18 cellular contexts compared by ENCODE assay signal in genomic region chr11:22190827-22191463, GRCh38. TPM values are rescaled to one million over a fixed set of nuclear protein-coding genes. Genes with fewer than 3 reads are reported as not detected.
DNase-seq lines count a peak whose midpoint lies in the region; ATAC-seq, FAIRE-seq and TF ChIP-seq lines count a peak whose summit lies in the region.
"Had no signal": no experiment of that assay in that cellular context is flagged by ENCODE, and none has a peak within 500 bp of the region (broad histone marks: within the 10 kb centered on the region; RNA-seq: fewer than 3 reads in every experiment).

No MANE protein-coding gene starts in this region.

- no peak overlapping the region for H2AK5ac ChIP-seq in trophoblast cell (ENCODE audit: low read length)

- no peak overlapping the region; the same call in 1 of the 2 replicates for H2AFZ ChIP-seq in GM12878 (ENCODE audit: control insufficient read depth, low read depth, low read length)
- no peak overlapping the region for H2AFZ ChIP-seq in trophoblast cell (ENCODE audit: insufficient read depth, low read length, poor library complexity)

- H4K20me1 ChIP-seq in GM12878 (ENCODE audit: control insufficient read depth, insufficient read depth), result no peaks in the 10 kb centered on the region

- no peak for TF ChIP-seq RAD21 in GM12878 (IDR thresholded peaks at IDR 0.05; ENCODE audit: insufficient read depth, low read depth, low read length)

- in situ Hi-C loops in GM12878 (cut with MboI), result no loop called here

- H2BK5ac ChIP-seq in trophoblast cell (ENCODE audit: low read depth, low read length, poor library complexity), result no peak overlapping the region

- H3K79me2 ChIP-seq in GM12878 (ENCODE audit: control insufficient read depth, insufficient read depth, low read length) (no peaks in the 10 kb centered on the region; the same call in none of the 2 replicates), trophoblast cell (ENCODE audit: control insufficient read depth, insufficient read depth, low read length, poor library complexity) (peaks cover 2% of the 10 kb centered on the region)

- SMC1A ChIA-PET in GM12878 (lab: Charles Lee; ENCODE audit: uncharacterized antibody, unreplicated experiment), result interaction anchor here (0.8 to 2.6 kb wide), 9 partner anchors 8 to 596 kb away, joined by 3 to 17 read pairs (median 4); no protein-coding TSS in a partner anchor

- POLR2A ChIA-PET in GM12878 (lab: Charles Lee), result no interaction called here

- H3K36me3 ChIP-seq in GM12878 (ENCODE audit: control insufficient read depth in 2 of 2, insufficient read depth in 2 of 2, low read length in 1 of 2) (no peaks in the 10 kb centered on the region), trophoblast cell (ENCODE audit: control insufficient read depth in 1 of 2, insufficient read depth in 2 of 2, low read length in 2 of 2) (no peaks in the 10 kb centered on the region)
- H3K36me3 ChIP-seq: vagina had no signal

- DNase-seq in GM12878 (ENCODE audit: low read depth, low spot score) (peak; percentile 19), trophoblast cell (no peak), right cardiac atrium (no peak), RPMI8226 (no peak), coronary artery (ENCODE audit: low spot score) (no peak)
- DNase-seq: activated CD8-positive, alpha-beta memory T cell treated with anti-CD3 and anti-CD28 coated beads, Interleukin-2, amount 10 ng/mL, durations not matched to agents 7 days and 5 days; activated gamma-delta T cell; aorta; NCI-H2029 treated with DMSO at 0.1 percent for 48 hours; NCI-H510A treated with DMSO at 0.1 percent for 48 hours; T-helper 2 cell had no signal

- no peak overlapping the region for H3K4me2 ChIP-seq in GM12878 (ENCODE audit: control insufficient read depth, insufficient read depth)
- H3K4me2 ChIP-seq in trophoblast cell (ENCODE audit: low read length), result no peak overlapping the region

- no peak overlapping the region for H4K12ac ChIP-seq in trophoblast cell (ENCODE audit: low read depth, low read length)

- intact Hi-C loops in GM12878 (cut with micrococcal nuclease; ENCODE audit: unreplicated experiment) (loop anchor here (10.0 kb wide), 1 partner anchor 594 kb away; no protein-coding TSS in a partner anchor), right cardiac atrium (cut with DNase I) (loop anchor here in 1 of 4 donors (10.0 kb wide), 1 partner anchor 64 kb away; no protein-coding TSS in a partner anchor)

- ATAC-seq in GM18517 (IDR thresholded peaks at IDR 0.05; ENCODE audit: unreplicated experiment) (peak; percentile 40), GM19467 (IDR thresholded peaks at IDR 0.05; ENCODE audit: unreplicated experiment) (peak; percentile 42), HG02884 (IDR thresholded peaks at IDR 0.05; ENCODE audit: unreplicated experiment) (peak; percentile 32), GM12878 (peak; percentile 54), right cardiac atrium (no peak)
- ATAC-seq: activated CD8-positive, alpha-beta memory T cell treated with anti-CD3 and anti-CD28 coated beads, Interleukin-2, amount 10 ng/mL, durations not matched to agents 7 days and 5 days had no signal

- no peak for FAIRE-seq in GM12878 (lab: Jason Lieb, UNC)
- FAIRE-seq: endometrium had no signal

- no peak overlapping the region for H3K23ac ChIP-seq in trophoblast cell (ENCODE audit: low read length)

- no TSS peak for BruUV-seq in GM12878 (replicated peaks; lab: Mats Ljungman, UMichigan)

- H3K9ac ChIP-seq in GM12878 (ENCODE audit: control insufficient read depth, insufficient read depth, low read length) (no peak overlapping the region), trophoblast cell (ENCODE audit: low read length) (no peak overlapping the region)

- H3K18ac ChIP-seq in trophoblast cell (ENCODE audit: low read length), result no peak overlapping the region

- no peak overlapping the region for H3K14ac ChIP-seq in trophoblast cell (ENCODE audit: low read length)

- no peak for TF ChIP-seq CTCF in GM12878 (IDR thresholded peaks at IDR 0.05 in 2 of 3, conservative IDR thresholded peaks at IDR 0.05 in 1 of 3; ENCODE audit: control insufficient read depth in 2 of 3, extremely low read depth in 1 of 3, insufficient read depth in 1 of 3, low read depth in 3 of 3, low read length in 3 of 3)
- no peak for TF ChIP-seq CTCF in coronary artery (IDR thresholded peaks at IDR 0.05)

- no peak overlapping the region for H2BK12ac ChIP-seq in trophoblast cell (ENCODE audit: low read length)

- peaks cover 4% of the 10 kb centered on the region for H3K79me1 ChIP-seq in trophoblast cell (ENCODE audit: low read length)

- no peak for TF ChIP-seq EP300 in GM12878 (IDR thresholded peaks at IDR 0.05; ENCODE audit: borderline replicate concordance in 1 of 2, control insufficient read depth in 1 of 2, low read depth in 2 of 2, low read length in 2 of 2)

- no peak overlapping the region for H4K91ac ChIP-seq in trophoblast cell (ENCODE audit: low read depth, low read length)

- H3K4ac ChIP-seq in trophoblast cell (ENCODE audit: low read depth, low read length), result no peak overlapping the region

- no peaks in the 10 kb centered on the region; the same call in 2 of the 3 replicates for H3K9me3 ChIP-seq in GM12878 (replicated peaks; ENCODE audit: control insufficient read depth, insufficient read depth, low read length)
- no peaks in the 10 kb centered on the region for H3K9me3 ChIP-seq in trophoblast cell (ENCODE audit: insufficient read depth, low read depth, low read length)
- no peaks in the 10 kb centered on the region for H3K9me3 ChIP-seq in right cardiac atrium (ENCODE audit: control insufficient read depth, low read length)
- H3K9me3 ChIP-seq: vagina had no signal

- RAD21 ChIA-PET in GM12878 (lab: Charles Lee; ENCODE audit: unreplicated experiment), result interaction anchor here (0.9 to 3.8 kb wide), 5 partner anchors 8 to 638 kb away, joined by 3 to 14 read pairs (median 5); partner anchors contain the start of gene SVIP

- no peak overlapping the region for H4K8ac ChIP-seq in trophoblast cell (ENCODE audit: low read depth, low read length)

- no peak overlapping the region for H2BK120ac ChIP-seq in trophoblast cell (ENCODE audit: insufficient read depth, low read length, poor library complexity)

- no peak overlapping the region for H3K27ac ChIP-seq in GM12878 (ENCODE audit: control insufficient read depth, insufficient read depth)
- no peak overlapping the region for H3K27ac ChIP-seq in trophoblast cell (ENCODE audit: low read depth, low read length)
- no peak overlapping the region for H3K27ac ChIP-seq in right cardiac atrium (ENCODE audit: low read length)
- no peak overlapping the region for H3K27ac ChIP-seq in coronary artery
- H3K27ac ChIP-seq: vagina had no signal

- H3K27me3 ChIP-seq in GM12878 (replicated peaks in 1 of 2; ENCODE audit: control insufficient read depth in 2 of 2, insufficient read depth in 2 of 2, low read length in 1 of 2), result no peaks in the 10 kb centered on the region
- H3K27me3 ChIP-seq in trophoblast cell (ENCODE audit: insufficient read depth, low read length), result no peaks in the 10 kb centered on the region
- H3K27me3 ChIP-seq in right cardiac atrium (ENCODE audit: control insufficient read depth, insufficient read depth), result no peaks in the 10 kb centered on the region
- H3K27me3 ChIP-seq: vagina had no signal

- H3K4me1 ChIP-seq in GM12878 (ENCODE audit: control insufficient read depth, insufficient read depth, low read length) (no peaks in the 10 kb centered on the region), trophoblast cell (ENCODE audit: control insufficient read depth in 1 of 2, insufficient read depth in 2 of 2, low read length in 2 of 2) (peaks cover 5% of the 10 kb centered on the region in 2 experiments), right cardiac atrium (ENCODE audit: control insufficient read depth, insufficient read depth, low read length) (no peaks in the 10 kb centered on the region)

- WGBS in GM12878 (ENCODE audit: insufficient coverage, insufficient replicate concordance, low lambda C conversion rate, missing lambda C conversion rate), result 51% methylated on average over 7 of the region's 7 CpGs
- no CpG with 5 or more reads among the region's 7 CpGs for WGBS in trophoblast cell (ENCODE audit: extremely low coverage, insufficient coverage, insufficient read length)
- WGBS in right cardiac atrium, result 78% methylated on average over 7 of the region's 7 CpGs

- CTCF ChIA-PET in GM12878 (lab: Yijun Ruan, JAX), result interaction anchor here (0.6 to 2.5 kb wide), 7 partner anchors 8 to 60 kb away, joined by 3 to 11 read pairs (median 4); no protein-coding TSS in a partner anchor

- H3K4me3 ChIP-seq in GM12878 (no peak overlapping the region), trophoblast cell (ENCODE audit: low read depth, low read length) (no peak overlapping the region), right cardiac atrium (ENCODE audit: low read length) (no peak overlapping the region), coronary artery (no peak overlapping the region)
- H3K4me3 ChIP-seq: vagina had no signal

- no peak for TF ChIP-seq POLR2A in GM12878 (IDR thresholded peaks at IDR 0.05; ENCODE audit: low read depth, low read length)

TF ChIP-seq in GM12878, 131 proteins besides CTCF, POLR2A, EP300 and RAD21 (continues in another document):
- TF ChIP-seq NR2C1 (IDR thresholded peaks at IDR 0.05), result no peak
- TF ChIP-seq PAX5 (IDR thresholded peaks at IDR 0.05; ENCODE audit: borderline replicate concordance, low read depth, low read length), result no peak
- TF ChIP-seq JUND (IDR thresholded peaks at IDR 0.05; ENCODE audit: low read depth, low read length), result no peak
- peak; percentile 70 for TF ChIP-seq MEF2B (IDR thresholded peaks at IDR 0.05; ENCODE audit: partially characterized antibody, poor library complexity, severe bottlenecking)
- peak; percentile 80; the same call in 1 of the 2 replicates for TF ChIP-seq DPF2 (IDR thresholded peaks at IDR 0.05)

RNA-seq across cellular contexts. Expression of gene ANO5, which starts 1.9 kb away (rescaled TPM):
- 19.9 TPM in 2 replicates for total RNA-seq in GM12878 (2013; cell fraction: nucleolus; rRNA removed)
- 9.5 and 11.2 TPM in 2 replicates for total RNA-seq in GM12878 (2014; rRNA removed)
- 8.3 and 8.4 TPM in 2 replicates for total RNA-seq in GM12878 (2014; rRNA removed; fragmentation: Illumina TruSeq; extraction: Trizol)
- total RNA-seq in GM12878 (2021), result 6.1 and 6.3 TPM in 2 replicates
- 0.52 TPM for polyA plus RNA-seq in GM12878 (2011; ENCODE audit: low read depth)
- 10.2 TPM in 2 replicates for polyA plus RNA-seq in GM12878 (2011; rRNA removed)
- polyA plus RNA-seq in GM12878 (2011; cell fraction: cytosol; rRNA removed), result 5.6 and 6.2 TPM in 2 replicates
- 10.4 and 16.0 TPM in 2 replicates for polyA plus RNA-seq in GM12878 (2011; cell fraction: nucleus; rRNA removed)
- polyA plus RNA-seq in GM12878 (2012), result 1.0 and 1.3 TPM in 2 replicates
- polyA plus RNA-seq in GM12878 (2014; fragmentation: Illumina TruSeq; extraction: Trizol), result 4.5 and 8.2 TPM in 2 replicates
- 1 to 10 TPM; 1.6 to 3.1 TPM for polyA plus RNA-seq in GM12878 (2014; fragmentation: Nextera tagmentation; extraction: Ambion mirVana)
- polyA plus RNA-seq in GM12878 (2014; rRNA removed), result 2.9 and 3.7 TPM in 2 replicates
- polyA plus RNA-seq in GM12878 (2016; fragmentation: Nextera tagmentation; extraction: Ambion mirVana), result 1 to 10 TPM; 3.1 TPM
- 19.4 and 31.2 TPM in 2 replicates for polyA minus RNA-seq in GM12878 (2011; rRNA and poly(A)+ RNA removed)
- polyA minus RNA-seq in GM12878 (2011; cell fraction: cytosol; rRNA and poly(A)+ RNA removed), result 3.9 and 6.1 TPM in 2 replicates
- polyA minus RNA-seq in GM12878 (2011; cell fraction: nucleus; rRNA and poly(A)+ RNA removed), result 13.8 and 15.1 TPM in 2 replicates
- 0.42 and 0.46 TPM in 2 replicates for polyA plus RNA-seq in trophoblast cell (2013)
- 100 to 1,000 TPM in 1 of 4 donors, 10 to 100 TPM in 3; 50.0 to 119 (median 66.2) TPM for total RNA-seq in right cardiac atrium
- 17.1 TPM for polyA plus RNA-seq in right cardiac atrium
- polyA plus RNA-seq: AG04450, IgD-negative memory B cell had no signal

Comparison
In these comparisons a context has a peak if more than half of its experiments do, and no peak if none do; other contexts are left out.
1. ATAC-seq: peak in GM18517 (single experiment), GM19467 (single experiment), HG02884 (single experiment) and GM12878 (single experiment); none in right cardiac atrium (0 of 2).